In genomic region chr5:43041669-43042175, GRCh38 we compare ENCODE assay signal across 8 cellular contexts. TPM values are rescaled to one million over a fixed set of nuclear protein-coding genes. Genes with fewer than 3 reads are reported as not detected.
A peak's percentile ranks its signal among the peaks of the same experiment; 100 is the strongest.
DNase-seq lines count a peak whose midpoint lies in the region; ATAC-seq and TF ChIP-seq lines count a peak whose summit lies in the region.

No MANE protein-coding gene starts in this region.

- peak overlapping the region; percentile 60 for H3K4me3 ChIP-seq in astrocyte of the cerebellum (ENCODE audit: low read depth, low read length)
- H3K4me3 ChIP-seq in sigmoid colon = peak overlapping the region; percentile 60 to 67 (median 64)

- peaks cover 15 to 77% (median 40%) of the 10 kb centered on the region in 3 donors for H3K27me3 ChIP-seq in sigmoid colon

- peaks cover 0 to 47% (median 31%) of the 10 kb centered on the region in 4 donors for H3K4me1 ChIP-seq in sigmoid colon

- no peak for TF ChIP-seq POLR2A in sigmoid colon (IDR thresholded peaks at IDR 0.05)

- WGBS in sigmoid colon, 2 donors = 0 to 1% methylated on average over 33 of the region's 33 CpGs

- H3K36me3 ChIP-seq in sigmoid colon = no peaks in the 10 kb centered on the region

- peak overlapping the region; percentile 89 to 92 (median 89) for H3K27ac ChIP-seq in sigmoid colon

- TF ChIP-seq EP300 in sigmoid colon (IDR thresholded peaks at IDR 0.05) = no peak

- no peaks in the 10 kb centered on the region for H3K9me3 ChIP-seq in sigmoid colon

- in situ Hi-C loops in astrocyte of the cerebellum (cut with HindIII; ENCODE audit: low sequenced_read_pairs) = no loop called here

- intact Hi-C loops in sigmoid colon (cut with DNase I) = loop anchor here (1.0 to 5.0 kb wide), 7 partner anchors 21 to 134 kb away; no protein-coding TSS in a partner anchor

- no peak for TF ChIP-seq CTCF in astrocyte of the cerebellum (IDR thresholded peaks at IDR 0.05; ENCODE audit: low read depth, low read length, missing control alignments)
- TF ChIP-seq CTCF in sigmoid colon (IDR thresholded peaks at IDR 0.05) = no peak

- peak; percentile 10 for ATAC-seq in GM21423 (IDR thresholded peaks at IDR 0.05; ENCODE audit: unreplicated experiment)

- DNase-seq in DMS153 (lab: John Stamatoyannopoulos, UW) (peak; percentile 77), HT1080 (ENCODE audit: low read depth) (peak; percentile 68), RPMI7951 (ENCODE audit: low read depth) (peak; percentile 78), astrocyte of the cerebellum (ENCODE audit: low read depth) (no peak), hypothalamus (lab: John Stamatoyannopoulos, UW) (peak in 31 of 51 donors; percentile 38 to 86 (median 65)), sigmoid colon (peak; percentile 80), occipital lobe (lab: John Stamatoyannopoulos, UW) (no peak)

RNA-seq across cellular contexts. Expression of gene ANXA2R, which starts 1.6 kb away (rescaled TPM):
- total RNA-seq in HT1080 (2014; rRNA removed; shearing (Covaris generic)) = 0.23 and 0.59 TPM in 2 replicates
- 0.15 and 0.24 TPM in 2 replicates for polyA plus RNA-seq in HT1080 (2015; cell fraction: cytosol; rRNA removed)
- 0.78 and 1.9 TPM in 2 replicates for polyA plus RNA-seq in HT1080 (2015; cell fraction: nucleus; rRNA removed)
- 2.6 and 3.2 TPM in 2 replicates for total RNA-seq in RPMI7951 (2014; rRNA removed; shearing (Covaris generic))
- total RNA-seq in sigmoid colon = 1 to 10 TPM; 1.8 to 4.4 (median 3.7) TPM
- polyA plus RNA-seq in sigmoid colon = 10 to 100 TPM in 1 of 3 donors, 1 to 10 TPM in 1, under 1 TPM in 1; 0.69 to 12.4 (median 1.8) TPM
- total RNA-seq in occipital lobe = 0.31 TPM

Comparison
In these comparisons a context has a peak if more than half of its experiments do, and no peak if none do; other contexts are left out.
1. DNase-seq: peak in DMS153 (single experiment), HT1080 (single experiment), RPMI7951 (single experiment), hypothalamus (31 of 51) and sigmoid colon (single experiment); none in astrocyte of the cerebellum (single experiment) and occipital lobe (single experiment).